1 cellular context compared by ENCODE assay signal in the genomic region with DNA sequence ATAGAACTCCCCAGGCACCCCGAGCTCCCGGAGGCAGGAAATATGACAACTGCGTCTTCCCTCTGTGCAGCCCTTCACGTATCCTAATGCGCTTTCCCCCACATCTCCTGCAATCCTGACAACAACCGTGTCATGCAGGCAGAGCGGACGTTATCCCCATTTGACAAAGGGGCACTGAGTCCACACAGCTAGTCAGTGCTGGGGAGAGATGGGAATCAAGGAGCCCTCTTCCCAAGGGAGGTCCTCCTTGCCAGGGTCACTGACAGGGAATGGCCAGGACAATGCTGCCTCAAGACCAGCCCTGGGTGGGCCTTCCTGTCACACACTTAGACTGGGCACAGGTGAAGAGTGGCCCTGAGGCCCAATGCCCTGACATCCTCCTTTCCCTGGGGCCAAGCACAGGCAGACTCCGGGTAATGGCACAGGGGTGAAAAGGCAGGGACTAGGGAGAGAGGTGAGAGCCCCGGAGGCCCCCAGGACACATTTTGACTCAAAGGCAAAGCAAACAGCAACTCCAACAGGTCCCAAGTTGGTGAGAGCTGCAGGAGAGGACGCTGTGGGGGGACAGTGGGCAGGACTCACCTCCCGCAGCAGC.
TF ChIP-seq lines count a peak whose summit lies in the region.

No MANE protein-coding gene starts in this region.

TF ChIP-seq in GM23338, 12 proteins besides CTCF, POLR2A, EP300 and RAD21 (continued from another document):
- TF ChIP-seq, protein P1, sequence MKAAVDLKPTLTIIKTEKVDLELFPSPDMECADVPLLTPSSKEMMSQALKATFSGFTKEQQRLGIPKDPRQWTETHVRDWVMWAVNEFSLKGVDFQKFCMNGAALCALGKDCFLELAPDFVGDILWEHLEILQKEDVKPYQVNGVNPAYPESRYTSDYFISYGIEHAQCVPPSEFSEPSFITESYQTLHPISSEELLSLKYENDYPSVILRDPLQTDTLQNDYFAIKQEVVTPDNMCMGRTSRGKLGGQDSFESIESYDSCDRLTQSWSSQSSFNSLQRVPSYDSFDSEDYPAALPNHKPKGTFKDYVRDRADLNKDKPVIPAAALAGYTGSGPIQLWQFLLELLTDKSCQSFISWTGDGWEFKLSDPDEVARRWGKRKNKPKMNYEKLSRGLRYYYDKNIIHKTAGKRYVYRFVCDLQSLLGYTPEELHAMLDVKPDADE (IDR thresholded peaks at IDR 0.05) = no peak
- TF ChIP-seq, protein P2, sequence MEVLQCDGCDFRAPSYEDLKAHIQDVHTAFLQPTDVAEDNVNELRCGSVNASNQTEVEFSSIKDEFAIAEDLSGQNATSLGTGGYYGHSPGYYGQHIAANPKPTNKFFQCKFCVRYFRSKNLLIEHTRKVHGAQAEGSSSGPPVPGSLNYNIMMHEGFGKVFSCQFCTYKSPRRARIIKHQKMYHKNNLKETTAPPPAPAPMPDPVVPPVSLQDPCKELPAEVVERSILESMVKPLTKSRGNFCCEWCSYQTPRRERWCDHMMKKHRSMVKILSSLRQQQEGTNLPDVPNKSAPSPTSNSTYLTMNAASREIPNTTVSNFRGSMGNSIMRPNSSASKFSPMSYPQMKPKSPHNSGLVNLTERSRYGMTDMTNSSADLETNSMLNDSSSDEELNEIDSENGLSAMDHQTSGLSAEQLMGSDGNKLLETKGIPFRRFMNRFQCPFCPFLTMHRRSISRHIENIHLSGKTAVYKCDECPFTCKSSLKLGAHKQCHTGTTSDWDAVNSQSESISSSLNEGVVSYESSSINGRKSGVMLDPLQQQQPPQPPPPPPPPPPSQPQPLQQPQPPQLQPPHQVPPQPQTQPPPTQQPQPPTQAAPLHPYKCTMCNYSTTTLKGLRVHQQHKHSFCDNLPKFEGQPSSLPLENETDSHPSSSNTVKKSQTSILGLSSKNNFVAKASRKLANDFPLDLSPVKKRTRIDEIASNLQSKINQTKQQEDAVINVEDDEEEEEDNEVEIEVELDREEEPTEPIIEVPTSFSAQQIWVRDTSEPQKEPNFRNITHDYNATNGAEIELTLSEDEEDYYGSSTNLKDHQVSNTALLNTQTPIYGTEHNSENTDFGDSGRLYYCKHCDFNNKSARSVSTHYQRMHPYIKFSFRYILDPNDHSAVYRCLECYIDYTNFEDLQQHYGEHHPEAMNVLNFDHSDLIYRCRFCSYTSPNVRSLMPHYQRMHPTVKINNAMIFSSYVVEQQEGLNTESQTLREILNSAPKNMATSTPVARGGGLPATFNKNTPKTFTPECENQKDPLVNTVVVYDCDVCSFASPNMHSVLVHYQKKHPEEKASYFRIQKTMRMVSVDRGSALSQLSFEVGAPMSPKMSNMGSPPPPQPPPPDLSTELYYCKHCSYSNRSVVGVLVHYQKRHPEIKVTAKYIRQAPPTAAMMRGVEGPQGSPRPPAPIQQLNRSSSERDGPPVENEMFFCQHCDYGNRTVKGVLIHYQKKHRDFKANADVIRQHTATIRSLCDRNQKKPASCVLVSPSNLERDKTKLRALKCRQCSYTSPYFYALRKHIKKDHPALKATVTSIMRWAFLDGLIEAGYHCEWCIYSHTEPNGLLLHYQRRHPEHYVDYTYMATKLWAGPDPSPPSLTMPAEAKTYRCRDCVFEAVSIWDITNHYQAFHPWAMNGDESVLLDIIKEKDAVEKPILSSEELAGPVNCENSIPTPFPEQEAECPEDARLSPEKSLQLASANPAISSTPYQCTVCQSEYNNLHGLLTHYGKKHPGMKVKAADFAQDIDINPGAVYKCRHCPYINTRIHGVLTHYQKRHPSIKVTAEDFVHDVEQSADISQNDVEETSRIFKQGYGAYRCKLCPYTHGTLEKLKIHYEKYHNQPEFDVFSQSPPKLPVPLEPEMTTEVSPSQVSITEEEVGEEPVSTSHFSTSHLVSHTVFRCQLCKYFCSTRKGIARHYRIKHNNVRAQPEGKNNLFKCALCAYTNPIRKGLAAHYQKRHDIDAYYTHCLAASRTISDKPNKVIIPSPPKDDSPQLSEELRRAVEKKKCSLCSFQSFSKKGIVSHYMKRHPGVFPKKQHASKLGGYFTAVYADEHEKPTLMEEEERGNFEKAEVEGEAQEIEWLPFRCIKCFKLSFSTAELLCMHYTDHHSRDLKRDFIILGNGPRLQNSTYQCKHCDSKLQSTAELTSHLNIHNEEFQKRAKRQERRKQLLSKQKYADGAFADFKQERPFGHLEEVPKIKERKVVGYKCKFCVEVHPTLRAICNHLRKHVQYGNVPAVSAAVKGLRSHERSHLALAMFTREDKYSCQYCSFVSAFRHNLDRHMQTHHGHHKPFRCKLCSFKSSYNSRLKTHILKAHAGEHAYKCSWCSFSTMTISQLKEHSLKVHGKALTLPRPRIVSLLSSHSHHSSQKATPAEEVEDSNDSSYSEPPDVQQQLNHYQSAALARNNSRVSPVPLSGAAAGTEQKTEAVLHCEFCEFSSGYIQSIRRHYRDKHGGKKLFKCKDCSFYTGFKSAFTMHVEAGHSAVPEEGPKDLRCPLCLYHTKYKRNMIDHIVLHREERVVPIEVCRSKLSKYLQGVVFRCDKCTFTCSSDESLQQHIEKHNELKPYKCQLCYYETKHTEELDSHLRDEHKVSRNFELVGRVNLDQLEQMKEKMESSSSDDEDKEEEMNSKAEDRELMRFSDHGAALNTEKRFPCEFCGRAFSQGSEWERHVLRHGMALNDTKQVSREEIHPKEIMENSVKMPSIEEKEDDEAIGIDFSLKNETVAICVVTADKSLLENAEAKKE (CRISPR knock-in tag; IDR thresholded peaks at IDR 0.05) = no peak
- TF ChIP-seq JUNB (IDR thresholded peaks at IDR 0.05; ENCODE audit: unreplicated experiment) = no peak
- TF ChIP-seq POLR2AphosphoS5 (IDR thresholded peaks at IDR 0.05; ENCODE audit: low read depth) = no peak
- no peak for TF ChIP-seq CREB1 (CRISPR knock-in tag; IDR thresholded peaks at IDR 0.05; ENCODE audit: low read depth)
- TF ChIP-seq ZNF114 (CRISPR knock-in tag; IDR thresholded peaks at IDR 0.05) = no peak
- no peak for TF ChIP-seq EZH2 (IDR thresholded peaks at IDR 0.05; ENCODE audit: low read depth, unreplicated experiment)
- TF ChIP-seq NANOG (IDR thresholded peaks at IDR 0.05; ENCODE audit: borderline replicate concordance) = no peak
- TF ChIP-seq ZNF331 (CRISPR knock-in tag; IDR thresholded peaks at IDR 0.05; ENCODE audit: low read depth) = no peak
